15 cellular contexts compared by ENCODE assay signal in genomic region chr4:95209942-95210341, GRCh38.
DNase-seq lines count a peak whose midpoint lies in the region; ATAC-seq and TF ChIP-seq lines count a peak whose summit lies in the region.
"Had no signal": no experiment of that assay in that cellular context is flagged by ENCODE, and none has a peak within 500 bp of the region (broad histone marks: within the 10 kb centered on the region; RNA-seq: fewer than 3 reads in every experiment).

No MANE protein-coding gene starts in this region.

- no peaks in the 10 kb centered on the region for H3K9me3 Mint-ChIP-seq in nephron progenitor cell
- H3K9me3 Mint-ChIP-seq: CD14-positive monocyte; CD8-positive, alpha-beta T cell; HFFc6 had no signal

- no peak for ATAC-seq in GM18519 (IDR thresholded peaks at IDR 0.05; ENCODE audit: low FRiP score, unreplicated experiment)
- ATAC-seq: CD8-positive, alpha-beta T cell had no signal

- H3K27me3 Mint-ChIP-seq in nephron progenitor cell (ENCODE audit: low read depth, poor library complexity): peaks cover 4% of the 10 kb centered on the region

- H3K36me3 Mint-ChIP-seq in nephron progenitor cell (ENCODE audit: low read depth): no peaks in the 10 kb centered on the region
- H3K36me3 Mint-ChIP-seq: CD14-positive monocyte; CD8-positive, alpha-beta T cell had no signal

- H3K4me1 Mint-ChIP-seq in nephron progenitor cell: peaks cover 65% of the 10 kb centered on the region

- no peak overlapping the region for H3K4me3 Mint-ChIP-seq in nephron progenitor cell
- H3K4me3 Mint-ChIP-seq: CD14-positive monocyte; CD8-positive, alpha-beta T cell; HFFc6 had no signal

- no peak for TF ChIP-seq CTCF in nephron progenitor cell (IDR thresholded peaks at IDR 0.05)

- peak; percentile 29 for DNase-seq in NCI-H2171 treated with DMSO at 0.1 percent for 48 hours (lab: John Stamatoyannopoulos, UW)
- no peak for DNase-seq in NCI-H2171 (lab: John Stamatoyannopoulos, UW)
- peak; percentile 28 for DNase-seq in kidney glomerular epithelial cell (lab: John Stamatoyannopoulos, UW)
- DNase-seq in nephron progenitor cell: peak; percentile 27
- no peak for DNase-seq in NCI-H128 (lab: John Stamatoyannopoulos, UW; ENCODE audit: unreplicated experiment)
- no peak for DNase-seq in EL
- DNase-seq in epidermal melanocyte (ENCODE audit: insufficient read length, low spot score): no peak
- DNase-seq: CD8-positive, alpha-beta T cell; COR-L47; DND-41; GF-D8; HCEC 1CT; HFFc6 had no signal

- peak overlapping the region; percentile 38 for H3K27ac Mint-ChIP-seq in nephron progenitor cell
- H3K27ac Mint-ChIP-seq: CD14-positive monocyte; CD8-positive, alpha-beta T cell; HFFc6 had no signal

Comparison
In these comparisons a context has a peak if more than half of its experiments do, and no peak if none do; other contexts are left out.
1. DNase-seq: peak in NCI-H2171 treated with DMSO at 0.1 percent for 48 hours (single experiment), kidney glomerular epithelial cell (single experiment) and nephron progenitor cell (single experiment); none in NCI-H2171 (single experiment), NCI-H128 (single experiment), EL (single experiment) and epidermal melanocyte (single experiment).